Comparison of ENCODE assay signal across 19 cellular contexts in the genomic region with DNA sequence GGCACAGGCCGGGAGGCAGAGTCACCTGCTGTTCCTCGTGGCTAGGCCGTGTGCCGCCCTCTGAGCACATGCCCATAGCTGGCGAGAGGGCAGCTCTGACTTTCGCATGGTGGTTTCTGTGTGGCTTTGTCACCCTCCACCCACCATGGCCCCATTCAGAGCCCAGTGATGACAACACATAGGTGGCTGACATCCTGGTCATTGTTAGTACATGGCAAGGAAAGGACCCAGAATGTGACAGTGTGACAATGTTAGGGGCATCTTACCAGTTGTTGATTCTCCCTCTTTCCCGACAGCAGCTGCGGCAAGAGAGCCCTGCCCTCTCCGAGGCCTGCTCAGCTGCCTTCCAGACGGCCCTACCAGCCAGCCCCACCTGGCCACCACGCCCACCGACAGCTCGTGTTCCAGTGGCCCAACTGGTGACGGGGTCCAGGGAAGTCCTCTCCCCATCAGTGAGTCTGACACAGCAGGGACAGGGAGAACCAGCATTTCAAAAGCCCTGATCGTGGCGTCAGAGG. TPM values are rescaled to one million over a fixed set of nuclear protein-coding genes. Genes with fewer than 3 reads are reported as not detected.
DNase-seq lines count a peak whose midpoint lies in the region; ATAC-seq and TF ChIP-seq lines count a peak whose summit lies in the region.
"Had no signal": no experiment of that assay in that cellular context is flagged by ENCODE, and none has a peak within 500 bp of the region (broad histone marks: within the 10 kb centered on the region; RNA-seq: fewer than 3 reads in every experiment).

No MANE protein-coding gene starts in this region.

- no peak overlapping the region for H3K23ac ChIP-seq in neuronal stem cell (ENCODE audit: low read depth, low read length, poor library complexity)

- no peak overlapping the region for H2AFZ ChIP-seq in neuronal stem cell (ENCODE audit: low read length)
- H2AFZ ChIP-seq: GM23338 had no signal

- H3K4me1 ChIP-seq in left ventricle myocardium inferior (peaks cover 53% of the 10 kb centered on the region), neuronal stem cell (ENCODE audit: control insufficient read depth in 2 of 2, insufficient read depth in 1 of 2, low read depth in 1 of 2, low read length in 2 of 2) (peaks cover 2 to 3% of the 10 kb centered on the region in 2 donors), upper lobe of right lung (no peaks in the 10 kb centered on the region)

- peaks cover 6% of the 10 kb centered on the region for H3K79me1 ChIP-seq in neuronal stem cell (ENCODE audit: low read depth, low read length)

- no peak overlapping the region for H2BK15ac ChIP-seq in neuronal stem cell (ENCODE audit: low read length)

- WGBS in neuronal stem cell (ENCODE audit: extremely low coverage in 2 of 2, insufficient read length in 2 of 2, insufficient replicate concordance in 1 of 2), 2 donors = no CpG with 5 or more reads among the region's 16 CpGs

- no peak overlapping the region for H2AK5ac ChIP-seq in neuronal stem cell (ENCODE audit: low read depth, low read length)

- H3K4me3 ChIP-seq in left ventricle myocardium inferior (peak overlapping the region; percentile 4), neuronal stem cell (ENCODE audit: low read length in 2 of 2) (peak overlapping the region in 1 of 2 donors; percentile 48), upper lobe of right lung (no peak overlapping the region)
- H3K4me3 ChIP-seq: A549, cardiac muscle cell, GM23338 had no signal

- no peak overlapping the region for H3K4ac ChIP-seq in neuronal stem cell (ENCODE audit: low read length)

- no peak overlapping the region for H3K18ac ChIP-seq in neuronal stem cell (ENCODE audit: low read length)

- H3K36me3 ChIP-seq in left ventricle myocardium inferior (peaks cover 55% of the 10 kb centered on the region), neuronal stem cell (replicated peaks in 1 of 2; ENCODE audit: control insufficient read depth in 2 of 2, insufficient read depth in 2 of 2, low read length in 2 of 2) (peaks cover 34 to 89% of the 10 kb centered on the region in 2 donors), upper lobe of right lung (peaks cover 19% of the 10 kb centered on the region)

- TF ChIP-seq CTCF in left ventricle myocardium inferior (IDR thresholded peaks at IDR 0.05; ENCODE audit: borderline replicate concordance) (no peak), upper lobe of right lung (IDR thresholded peaks at IDR 0.05) (no peak)

- H3K4me2 ChIP-seq in neuronal stem cell (ENCODE audit: insufficient read depth, low read length, poor library complexity, severe bottlenecking) = no peak overlapping the region
- H3K4me2 ChIP-seq: GM23338 had no signal

- H3K9me3 ChIP-seq in left ventricle myocardium inferior (replicated peaks) (no peaks in the 10 kb centered on the region), neuronal stem cell (replicated peaks in 1 of 2; ENCODE audit: control insufficient read depth in 2 of 2, insufficient read depth in 1 of 2, low read depth in 1 of 2, low read length in 2 of 2) (no peaks in the 10 kb centered on the region), upper lobe of right lung (no peaks in the 10 kb centered on the region)
- H3K9me3 ChIP-seq: A549 had no signal

- H2BK5ac ChIP-seq in neuronal stem cell (ENCODE audit: low read length) = no peak overlapping the region

- DNase-seq in left ventricle myocardium inferior (no peak), left cardiac atrium (no peak), caudate nucleus (lab: John Stamatoyannopoulos, UW) (no peak), neuronal stem cell (ENCODE audit: low spot score) (no peak), upper lobe of right lung (peak; percentile 57), NCI-H2196 (lab: John Stamatoyannopoulos, UW; ENCODE audit: unreplicated experiment) (no peak), NCI-H345 treated with DMSO at 0.1 percent for 48 hours (lab: John Stamatoyannopoulos, UW; ENCODE audit: unreplicated experiment) (no peak), NCI-H1092 (lab: John Stamatoyannopoulos, UW) (no peak)
- DNase-seq: activated CD4-positive, alpha-beta T cell treated with anti-CD3 and anti-CD28 coated beads for 4 hours; activated naive CD4-positive, alpha-beta T cell treated with anti-CD3 and anti-CD28 coated beads, Interleukin-2, amount 10 ng/mL, durations not matched to agents 7 days and 5 days; NCI-H187; NCI-H526 treated with DMSO at 0.1 percent for 48 hours; stimulated activated CD4-positive, alpha-beta T cell treated with anti-CD3 and anti-CD28 coated beads, Interleukin-12 subunit alpha, Interleukin-12 subunit beta, amount 100 ng/mL, for 4 hours had no signal

- no peak overlapping the region for H4K8ac ChIP-seq in neuronal stem cell (ENCODE audit: low read depth, low read length)

- no peak overlapping the region for H2BK12ac ChIP-seq in neuronal stem cell (ENCODE audit: low read length)

- ATAC-seq in left cardiac atrium (no peak), upper lobe of right lung (no peak)
- ATAC-seq: GM23338, Panc1 had no signal

- intact Hi-C loops in left ventricle myocardium inferior (cut with micrococcal nuclease) (no loop called here), left cardiac atrium (cut with DNase I) (no loop called here), upper lobe of right lung (cut with DNase I) (no loop called here)

- no peak overlapping the region for H2BK120ac ChIP-seq in neuronal stem cell (ENCODE audit: low read depth, low read length)

- no peak overlapping the region for H4K91ac ChIP-seq in neuronal stem cell (ENCODE audit: low read depth, low read length, poor library complexity)

- peak overlapping the region; percentile 41 for H3K14ac ChIP-seq in neuronal stem cell (ENCODE audit: low read length)

- H3K9ac ChIP-seq in neuronal stem cell (ENCODE audit: low read depth, low read length, poor library complexity) = peak overlapping the region; percentile 27

- no peaks in the 10 kb centered on the region for H3K27me3 ChIP-seq in left ventricle myocardium inferior (ENCODE audit: low read depth)
- no peaks in the 10 kb centered on the region for H3K27me3 ChIP-seq in neuronal stem cell (ENCODE audit: control insufficient read depth in 3 of 3, insufficient read depth in 3 of 3, low read depth in 1 of 3, low read length in 3 of 3)
- no peaks in the 10 kb centered on the region for H3K27me3 ChIP-seq in upper lobe of right lung
- H3K27me3 ChIP-seq: cardiac muscle cell had no signal

- H3K27ac ChIP-seq in left ventricle myocardium inferior (replicated peaks) = peak overlapping the region; percentile 92
- H3K27ac ChIP-seq in caudate nucleus (ENCODE audit: low read depth, low read length) = peak overlapping the region; percentile 66
- H3K27ac ChIP-seq in neuronal stem cell (replicated peaks; ENCODE audit: low read length) = no peak overlapping the region
- no peak overlapping the region for H3K27ac ChIP-seq in upper lobe of right lung
- H3K27ac ChIP-seq: cardiac muscle cell had no signal

RNA-seq across cellular contexts. Expression of gene ZNF467, which starts 52.2 kb away (rescaled TPM):
- 5.2 TPM for total RNA-seq in left ventricle myocardium inferior
- 10 to 100 TPM in 1 of 2 donors, 1 to 10 TPM in 1; 7.9 to 10.4 TPM for total RNA-seq in left cardiac atrium
- polyA plus RNA-seq in neuronal stem cell (2013, experiment 1 of 2) = 6.2 TPM
- 6.1 TPM for polyA plus RNA-seq in neuronal stem cell (2013, experiment 2 of 2)
- 35.3 TPM for total RNA-seq in upper lobe of right lung
- total RNA-seq: kidney epithelial cell, LHCN-M2 had no signal

Comparison
In these comparisons a context has a peak if more than half of its experiments do, and no peak if none do; other contexts are left out.
1. H3K27ac ChIP-seq: peak in left ventricle myocardium inferior (single experiment) and caudate nucleus (single experiment); none in neuronal stem cell (single experiment) and upper lobe of right lung (single experiment).